In the genomic region with DNA sequence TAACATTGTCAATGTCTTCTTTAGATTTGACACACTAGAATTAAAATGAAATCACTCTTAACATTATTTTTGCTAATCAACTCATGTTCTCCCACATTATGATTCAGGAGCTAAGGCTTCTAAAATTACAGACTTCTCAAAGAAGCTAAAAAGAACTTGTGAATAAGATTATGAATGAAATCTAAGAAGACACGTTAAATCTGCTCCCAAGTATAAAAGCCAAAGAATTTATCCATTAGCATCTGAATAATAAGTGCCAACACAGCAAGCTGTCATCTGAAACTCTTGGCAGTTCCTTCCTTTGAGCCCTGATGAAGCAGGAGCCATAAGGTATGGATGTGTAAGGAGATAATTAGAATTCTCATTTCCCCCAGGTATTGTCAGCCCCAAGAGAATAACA, we compare ENCODE assay signal across 17 cellular contexts.
"Had no signal": no experiment of that assay in that cellular context is flagged by ENCODE, and none has a peak within 500 bp of the region (broad histone marks: within the 10 kb centered on the region; RNA-seq: fewer than 3 reads in every experiment).

No MANE protein-coding gene starts in this region.

- H3K9me3 Mint-ChIP-seq: mesothelial cell of epicardium; naive B cell; natural killer cell treated with Interleukin-12 subunit alpha and Interleukin-12 subunit beta and Interleukin-15 and Interleukin-18, amount 100 ng/mL, for 72 hours; neural crest cell; stimulated activated memory B cell treated with anti-CD40 and anti-IgM and Interleukin-4, amounts not matched to agents 10 μg/mL and 1 μg/mL and 100 μg/mL, for 72 hours had no signal

- H3K4me1 Mint-ChIP-seq: mesothelial cell of epicardium had no signal

- H3K4me3 Mint-ChIP-seq: mesothelial cell of epicardium; natural killer cell treated with Interleukin-12 subunit alpha and Interleukin-12 subunit beta and Interleukin-15 and Interleukin-18, amount 100 ng/mL, for 72 hours; neural crest cell; stimulated activated memory B cell treated with anti-CD40 and anti-IgM and Interleukin-4, amounts not matched to agents 10 μg/mL and 1 μg/mL and 100 μg/mL, for 72 hours had no signal

- H3K27ac Mint-ChIP-seq: mesothelial cell of epicardium; stimulated activated memory B cell treated with anti-CD40 and anti-IgM and Interleukin-4, amounts not matched to agents 10 μg/mL and 1 μg/mL and 100 μg/mL, for 72 hours had no signal

- H3K27me3 Mint-ChIP-seq: naive B cell; natural killer cell treated with Interleukin-12 subunit alpha and Interleukin-12 subunit beta and Interleukin-15 and Interleukin-18, amount 100 ng/mL, for 72 hours; stimulated activated memory B cell treated with anti-CD40 and anti-IgM and Interleukin-4, amounts not matched to agents 10 μg/mL and 1 μg/mL and 100 μg/mL, for 72 hours had no signal

- ATAC-seq: foreskin keratinocyte; left lobe of liver; mucosa of descending colon; natural killer cell treated with Interleukin-12 subunit alpha and Interleukin-12 subunit beta and Interleukin-15 and Interleukin-18, amount 100 ng/mL, for 72 hours; pancreas; stimulated activated memory B cell treated with anti-CD40 and anti-IgM and Interleukin-4, amounts not matched to agents 10 μg/mL and 1 μg/mL and 100 μg/mL, for 72 hours; stimulated activated naive CD8-positive, alpha-beta T cell treated with anti-CD3 and anti-CD28 coated beads, Interleukin-15, Interleukin-2, amounts not matched to agents 100 U/mL and 50 U/mL, for 24 hours had no signal

- H3K36me3 Mint-ChIP-seq: mesothelial cell of epicardium; naive B cell; natural killer cell treated with Interleukin-12 subunit alpha and Interleukin-12 subunit beta and Interleukin-15 and Interleukin-18, amount 100 ng/mL, for 72 hours had no signal

- DNase-seq: effector memory CD4-positive, alpha-beta T cell; foreskin keratinocyte; kidney; mesenchymal stem cell; mucosa of descending colon; naive B cell; pancreas; stimulated activated CD4-positive, alpha-beta T cell treated with anti-CD3 and anti-CD28 coated beads, Interleukin-4, amount 100 ng/mL, for 4 hours; stimulated activated naive CD8-positive, alpha-beta T cell treated with anti-CD3 and anti-CD28 coated beads, Interleukin-15, Interleukin-2, amounts not matched to agents 100 U/mL and 50 U/mL, for 24 hours; substantia nigra; testis; upper lobe of left lung had no signal
